Comparison of ENCODE assay signal across 10 cellular contexts in genomic region chr22:50475652-50476002, GRCh38. TPM values are rescaled to one million over a fixed set of nuclear protein-coding genes. Genes with fewer than 3 reads are reported as not detected.
DNase-seq lines count a peak whose midpoint lies in the region; ATAC-seq and TF ChIP-seq lines count a peak whose summit lies in the region.
"Had no signal": no experiment of that assay in that cellular context is flagged by ENCODE, and none has a peak within 500 bp of the region (broad histone marks: within the 10 kb centered on the region; RNA-seq: fewer than 3 reads in every experiment).

No MANE protein-coding gene starts in this region.

- no peak for ATAC-seq in central memory CD8-positive, alpha-beta T cell (replicated peaks; ENCODE audit: extremely low read depth, poor library complexity, severe bottlenecking)
- ATAC-seq in GM21515 (IDR thresholded peaks at IDR 0.05; ENCODE audit: unreplicated experiment): no peak

- no CpG with 5 or more reads among the region's 6 CpGs for WGBS in neuronal stem cell (ENCODE audit: extremely low coverage in 2 of 2, insufficient read length in 2 of 2, insufficient replicate concordance in 1 of 2), 2 donors

- H3K18ac ChIP-seq in neuronal stem cell (ENCODE audit: low read length): peak overlapping the region; percentile 97

- H4K91ac ChIP-seq in neuronal stem cell (ENCODE audit: low read depth, low read length, poor library complexity): no peak overlapping the region

- peak overlapping the region; percentile 10 for H2BK5ac ChIP-seq in neuronal stem cell (ENCODE audit: low read length)

- peak overlapping the region; percentile 89 for H3K23ac ChIP-seq in neuronal stem cell (ENCODE audit: low read depth, low read length, poor library complexity)

- H2BK120ac ChIP-seq in neuronal stem cell (ENCODE audit: low read depth, low read length): no peak overlapping the region

- H3K4me2 ChIP-seq in neuronal stem cell (ENCODE audit: insufficient read depth, low read length, poor library complexity, severe bottlenecking): peak overlapping the region; percentile 73

- H3K4me1 ChIP-seq in BE2C (no peaks in the 10 kb centered on the region; the same call in 1 of the 2 replicates), neuronal stem cell (ENCODE audit: control insufficient read depth in 2 of 2, insufficient read depth in 1 of 2, low read depth in 1 of 2, low read length in 2 of 2) (peaks cover 10 to 11% of the 10 kb centered on the region in 2 donors)

- peaks cover 41% of the 10 kb centered on the region for H3K4me1 Mint-ChIP-seq in central memory CD8-positive, alpha-beta T cell

- H3K4ac ChIP-seq in neuronal stem cell (ENCODE audit: low read length): no peak overlapping the region

- H2BK15ac ChIP-seq in neuronal stem cell (ENCODE audit: low read length): peak overlapping the region; percentile 93

- H3K36me3 Mint-ChIP-seq in central memory CD8-positive, alpha-beta T cell (ENCODE audit: insufficient read depth): peaks cover 12% of the 10 kb centered on the region

- no peak overlapping the region for H4K8ac ChIP-seq in neuronal stem cell (ENCODE audit: low read depth, low read length)

- no peaks in the 10 kb centered on the region for H3K9me3 Mint-ChIP-seq in central memory CD8-positive, alpha-beta T cell

- H3K4me3 ChIP-seq in BE2C (ENCODE audit: low read depth, low read length) (peak overlapping the region; percentile 67; the same call in 1 of the 2 replicates), neuronal stem cell (ENCODE audit: low read length in 2 of 2) (peak overlapping the region in 1 of 2 donors; percentile 80)

- DNase-seq in BE2C (no peak), neuronal stem cell (ENCODE audit: low spot score) (no peak), DMS153 treated with DMSO at 0.1 percent for 48 hours (lab: John Stamatoyannopoulos, UW; ENCODE audit: unreplicated experiment) (no peak), AG20443 (ENCODE audit: low spot score) (no peak)
- DNase-seq in central memory CD8-positive, alpha-beta T cell (ENCODE audit: low spot score in 2 of 2): no peak
- DNase-seq in activated effector memory CD4-positive, alpha-beta T cell treated with Interleukin-2 at 50 U/mL for 16 hours: no peak

- peak overlapping the region; percentile 30 for H2BK12ac ChIP-seq in neuronal stem cell (ENCODE audit: low read length)

- H3K14ac ChIP-seq in neuronal stem cell (ENCODE audit: low read length): no peak overlapping the region

- H3K79me1 ChIP-seq in neuronal stem cell (ENCODE audit: low read depth, low read length): peaks cover 36% of the 10 kb centered on the region

- H3K27ac Mint-ChIP-seq in central memory CD8-positive, alpha-beta T cell (ENCODE audit: low read depth): peak overlapping the region; percentile 41

- H3K27me3 Mint-ChIP-seq in central memory CD8-positive, alpha-beta T cell: no peaks in the 10 kb centered on the region

- H3K4me3 Mint-ChIP-seq in central memory CD8-positive, alpha-beta T cell: peak overlapping the region; percentile 68

- H3K27ac ChIP-seq in KOPT-K1 (ENCODE audit: low read depth, low read length, poor library complexity, severe bottlenecking) (peak overlapping the region; percentile 96), neuronal stem cell (replicated peaks; ENCODE audit: low read length) (no peak overlapping the region)

- no peak for TF ChIP-seq CTCF in BE2C (IDR thresholded peaks at IDR 0.05; ENCODE audit: low read depth, low read length)

- peak overlapping the region; percentile 97 for H2AFZ ChIP-seq in neuronal stem cell (ENCODE audit: low read length)

- H2AK5ac ChIP-seq in neuronal stem cell (ENCODE audit: low read depth, low read length): peak overlapping the region; percentile 98

- no peaks in the 10 kb centered on the region for H3K27me3 ChIP-seq in BE2C
- H3K27me3 ChIP-seq in neuronal stem cell (ENCODE audit: control insufficient read depth in 3 of 3, insufficient read depth in 3 of 3, low read depth in 1 of 3, low read length in 3 of 3): peaks cover 3 to 16% (median 10%) of the 10 kb centered on the region in 3 experiments
- H3K27me3 ChIP-seq: pancreas had no signal

- H3K9me3 ChIP-seq in BE2C: no peaks in the 10 kb centered on the region
- no peaks in the 10 kb centered on the region for H3K9me3 ChIP-seq in KOPT-K1 (ENCODE audit: insufficient read depth, low read length, poor library complexity, severe bottlenecking)
- peaks cover 2 to 4% of the 10 kb centered on the region in 2 donors for H3K9me3 ChIP-seq in neuronal stem cell (replicated peaks in 1 of 2; ENCODE audit: control insufficient read depth in 2 of 2, insufficient read depth in 1 of 2, low read depth in 1 of 2, low read length in 2 of 2)
- H3K9me3 ChIP-seq: pancreas, transverse colon had no signal

- H3K36me3 ChIP-seq in BE2C (peaks cover 5% of the 10 kb centered on the region; the same call in 1 of the 2 replicates), KOPT-K1 (ENCODE audit: insufficient read depth, low read length) (no peaks in the 10 kb centered on the region), neuronal stem cell (replicated peaks in 1 of 2; ENCODE audit: control insufficient read depth in 2 of 2, insufficient read depth in 2 of 2, low read length in 2 of 2) (peaks cover 0 to 25% of the 10 kb centered on the region in 2 donors)
- H3K36me3 ChIP-seq: pancreas, transverse colon had no signal

- peak overlapping the region; percentile 86 for H3K9ac ChIP-seq in neuronal stem cell (ENCODE audit: low read depth, low read length, poor library complexity)

RNA-seq across cellular contexts. Expression of gene SBF1, which starts 0.8 kb away (rescaled TPM):
- polyA plus RNA-seq in BE2C (2012; ENCODE audit: insufficient read depth, insufficient read length, low read depth): 103 TPM
- polyA plus RNA-seq in neuronal stem cell (2013, experiment 1 of 2): 39.3 TPM
- 38.7 TPM for polyA plus RNA-seq in neuronal stem cell (2013, experiment 2 of 2)

RNA-seq across cellular contexts. Expression of gene ADM2, which starts 5.7 kb away (rescaled TPM):
- polyA plus RNA-seq in BE2C (2012; ENCODE audit: insufficient read depth, insufficient read length, low read depth): 13.9 TPM
- 2.4 TPM for polyA plus RNA-seq in neuronal stem cell (2013, experiment 1 of 2)
- polyA plus RNA-seq in neuronal stem cell (2013, experiment 2 of 2): 2.2 TPM

RNA-seq across cellular contexts. Expression of gene MIOX, which starts 11.0 kb away (rescaled TPM):
- polyA plus RNA-seq in BE2C (2012; ENCODE audit: insufficient read depth, insufficient read length, low read depth): 0.48 TPM
- 0.33 TPM for polyA plus RNA-seq in neuronal stem cell (2013, experiment 1 of 2)
- polyA plus RNA-seq in neuronal stem cell (2013, experiment 2 of 2): 0.26 TPM

RNA-seq across cellular contexts. Expression of gene LMF2, which starts 31.9 kb away (rescaled TPM):
- polyA plus RNA-seq in BE2C (2012; ENCODE audit: insufficient read depth, insufficient read length, low read depth): 126 TPM
- 29.8 TPM for polyA plus RNA-seq in neuronal stem cell (2013, experiment 1 of 2)
- 30.2 TPM for polyA plus RNA-seq in neuronal stem cell (2013, experiment 2 of 2)

RNA-seq across cellular contexts. Expression of gene NCAPH2, which starts 32.4 kb away (rescaled TPM):
- polyA plus RNA-seq in BE2C (2012; ENCODE audit: insufficient read depth, insufficient read length, low read depth): 201 TPM
- polyA plus RNA-seq in neuronal stem cell (2013, experiment 1 of 2): 29.6 TPM
- polyA plus RNA-seq in neuronal stem cell (2013, experiment 2 of 2): 27.7 TPM
